13 cellular contexts compared by ENCODE assay signal in genomic region chr2:212815453-212815852, GRCh38.
A peak's percentile ranks its signal among the peaks of the same experiment; 100 is the strongest.
DNase-seq lines count a peak whose midpoint lies in the region; ATAC-seq, FAIRE-seq and TF ChIP-seq lines count a peak whose summit lies in the region.
"Had no signal": no experiment of that assay in that cellular context is flagged by ENCODE, and none has a peak within 500 bp of the region (broad histone marks: within the 10 kb centered on the region; RNA-seq: fewer than 3 reads in every experiment).

No MANE protein-coding gene starts in this region.

- H3K4me1 Mint-ChIP-seq in activated T-cell treated with anti-CD3 and anti-CD28 coated beads, Interleukin-2, amount 50 U/mL, for 4 hours (ENCODE audit: low read depth): peaks cover 4% of the 10 kb centered on the region
- H3K4me1 Mint-ChIP-seq in activated T-cell treated with anti-CD3 and anti-CD28 coated beads, Interleukin-2, amount 50 U/mL, for 24 hours (ENCODE audit: low read depth): peaks cover 10% of the 10 kb centered on the region
- H3K4me1 Mint-ChIP-seq in type B pancreatic cell (ENCODE audit: unreplicated experiment): no peaks in the 10 kb centered on the region
- H3K4me1 Mint-ChIP-seq: brain had no signal

- FAIRE-seq in urothelium cell line (lab: Jason Lieb, UNC): no peak

- CTCF ChIA-PET in RWPE1 (lab: Yijun Ruan, JAX): no interaction called here

- H3K36me3 Mint-ChIP-seq in activated T-cell treated with anti-CD3 and anti-CD28 coated beads, Interleukin-2, amount 50 U/mL, for 4 hours (ENCODE audit: insufficient read depth): no peaks in the 10 kb centered on the region
- H3K36me3 Mint-ChIP-seq in activated T-cell treated with anti-CD3 and anti-CD28 coated beads, Interleukin-2, amount 50 U/mL, for 24 hours (ENCODE audit: low read depth): no peaks in the 10 kb centered on the region
- no peaks in the 10 kb centered on the region for H3K36me3 Mint-ChIP-seq in type B pancreatic cell
- H3K36me3 Mint-ChIP-seq: brain had no signal

- ATAC-seq in activated T-cell treated with anti-CD3 and anti-CD28 coated beads, Interleukin-2, amount 50 U/mL, for 4 hours: peak; percentile 27 to 62
- peak; percentile 37 for ATAC-seq in HG02973 (IDR thresholded peaks at IDR 0.05; ENCODE audit: unreplicated experiment)
- no peak for ATAC-seq in GM18861 (IDR thresholded peaks at IDR 0.05; ENCODE audit: unreplicated experiment)
- ATAC-seq: mucosa of descending colon, right lobe of liver had no signal

- no peak overlapping the region for H3K4me3 Mint-ChIP-seq in activated T-cell treated with anti-CD3 and anti-CD28 coated beads, Interleukin-2, amount 50 U/mL, for 4 hours
- no peak overlapping the region for H3K4me3 Mint-ChIP-seq in activated T-cell treated with anti-CD3 and anti-CD28 coated beads, Interleukin-2, amount 50 U/mL, for 24 hours
- no peak overlapping the region for H3K4me3 Mint-ChIP-seq in type B pancreatic cell
- H3K4me3 Mint-ChIP-seq: brain had no signal

- no peaks in the 10 kb centered on the region for H3K27me3 Mint-ChIP-seq in activated T-cell treated with anti-CD3 and anti-CD28 coated beads, Interleukin-2, amount 50 U/mL, for 4 hours (ENCODE audit: low read depth)
- H3K27me3 Mint-ChIP-seq in activated T-cell treated with anti-CD3 and anti-CD28 coated beads, Interleukin-2, amount 50 U/mL, for 24 hours: no peaks in the 10 kb centered on the region
- H3K27me3 Mint-ChIP-seq in type B pancreatic cell: no peaks in the 10 kb centered on the region

- TF ChIP-seq CTCF in type B pancreatic cell (conservative IDR thresholded peaks at IDR 0.05) (no peak), RWPE1 (conservative IDR thresholded peaks at IDR 0.05; ENCODE audit: low read depth) (no peak)

- H3K27ac Mint-ChIP-seq in activated T-cell treated with anti-CD3 and anti-CD28 coated beads, Interleukin-2, amount 50 U/mL, for 24 hours: no peak overlapping the region
- H3K27ac Mint-ChIP-seq in type B pancreatic cell: peak overlapping the region; percentile 69
- H3K27ac Mint-ChIP-seq: brain had no signal

- no peaks in the 10 kb centered on the region for H3K9me3 Mint-ChIP-seq in activated T-cell treated with anti-CD3 and anti-CD28 coated beads, Interleukin-2, amount 50 U/mL, for 4 hours
- no peaks in the 10 kb centered on the region for H3K9me3 Mint-ChIP-seq in activated T-cell treated with anti-CD3 and anti-CD28 coated beads, Interleukin-2, amount 50 U/mL, for 24 hours
- peaks cover 4% of the 10 kb centered on the region for H3K9me3 Mint-ChIP-seq in type B pancreatic cell

- POLR2A ChIA-PET in RWPE1 (lab: Yijun Ruan, JAX; ENCODE audit: low non-redundant PET): no interaction called here

- no peak for DNase-seq in activated T-cell treated with anti-CD3 and anti-CD28 coated beads, Interleukin-2, amount 50 U/mL, for 4 hours
- no peak for DNase-seq in activated T-cell treated with anti-CD3 and anti-CD28 coated beads, Interleukin-2, amount 50 U/mL, for 24 hours
- peak; percentile 48 for DNase-seq in RPMI8226
- DNase-seq in type B pancreatic cell (ENCODE audit: extremely low spot score, unreplicated experiment): no peak
- DNase-seq in urothelium cell line (ENCODE audit: low spot score): no peak
- DNase-seq in RWPE1 (ENCODE audit: low spot score): no peak
- DNase-seq: mucosa of descending colon, right lobe of liver had no signal

- H3K27ac ChIP-seq in RWPE1: no peak overlapping the region
- H3K27ac ChIP-seq: epithelial cell of prostate, right lobe of liver, vagina had no signal
